ENCODE assay signal across 19 cellular contexts in genomic region chr6:68533339-68533795, GRCh38.
DNase-seq lines count a peak whose midpoint lies in the region; ATAC-seq, FAIRE-seq and TF ChIP-seq lines count a peak whose summit lies in the region.
"Had no signal": no experiment of that assay in that cellular context is flagged by ENCODE, and none has a peak within 500 bp of the region (broad histone marks: within the 10 kb centered on the region; RNA-seq: fewer than 3 reads in every experiment).

No MANE protein-coding gene starts in this region.

- intact Hi-C loops in right cardiac atrium (cut with DNase I) (no loop called here), cardiac septum (cut with DNase I) (no loop called here), kidney (cut with DNase I) (no loop called here), posterior vena cava (cut with DNase I) (no loop called here)
- intact Hi-C loops in activated T-helper 1 cell treated with anti-CD3 and anti-CD28 coated beads, Interleukin-12 subunit alpha, Interleukin-12 subunit beta, Interleukin-2, Interleukin-4 antibody, amounts not matched to agents 30 ng/mL and 10 ng/mL and 1 ng/mL, durations not matched to agents 14 hours and 24 hours and 36 hours (cut with micrococcal nuclease) = no loop called here

- H3K9ac ChIP-seq in kidney (ENCODE audit: low read length in 2 of 2) = no peak overlapping the region

- H3K4me3 Mint-ChIP-seq in activated T-helper 1 cell treated with anti-CD3 and anti-CD28 coated beads, Interleukin-12 subunit alpha, Interleukin-12 subunit beta, Interleukin-2, Interleukin-4 antibody, amounts not matched to agents 30 ng/mL and 10 ng/mL and 1 ng/mL, durations not matched to agents 14 hours and 24 hours and 36 hours = no peak overlapping the region
- H3K4me3 Mint-ChIP-seq: CD4-positive, alpha-beta memory T cell; HFFc6 had no signal

- no peaks in the 10 kb centered on the region for H3K36me3 Mint-ChIP-seq in activated T-helper 1 cell treated with anti-CD3 and anti-CD28 coated beads, Interleukin-12 subunit alpha, Interleukin-12 subunit beta, Interleukin-2, Interleukin-4 antibody, amounts not matched to agents 30 ng/mL and 10 ng/mL and 1 ng/mL, durations not matched to agents 14 hours and 24 hours and 36 hours (ENCODE audit: low read depth)
- H3K36me3 Mint-ChIP-seq: CD4-positive, alpha-beta memory T cell had no signal

- no peak for ATAC-seq in right cardiac atrium
- ATAC-seq: HCT116 had no signal

- no peak for TF ChIP-seq CTCF in kidney (IDR thresholded peaks at IDR 0.05; ENCODE audit: borderline replicate concordance, extremely low read depth, insufficient read depth)

- H3K4me1 ChIP-seq in right cardiac atrium (ENCODE audit: control insufficient read depth, insufficient read depth, low read length) (no peaks in the 10 kb centered on the region), kidney (ENCODE audit: control insufficient read depth in 1 of 2, insufficient read depth in 1 of 2, low read depth in 1 of 2, low read length in 2 of 2) (no peaks in the 10 kb centered on the region)

- DNase-seq in right cardiac atrium (peak in 2 of 3 donors; percentile 34 to 38), cardiac septum (ENCODE audit: low spot score) (no peak), kidney (peak; percentile 71), posterior vena cava (ENCODE audit: low spot score) (peak; percentile 54), UCSD-AML1 (lab: John Stamatoyannopoulos, UW; ENCODE audit: unreplicated experiment) (no peak)
- no peak for DNase-seq in activated T-helper 1 cell treated with anti-CD3 and anti-CD28 coated beads, Interleukin-12 subunit alpha, Interleukin-12 subunit beta, Interleukin-2, Interleukin-4 antibody, amounts not matched to agents 30 ng/mL and 10 ng/mL and 1 ng/mL, durations not matched to agents 14 hours and 24 hours and 36 hours (ENCODE audit: low spot score)
- DNase-seq in effector CD8-positive, alpha-beta T cell (lab: John Stamatoyannopoulos, UW) = no peak
- DNase-seq: CD4-positive, alpha-beta memory T cell; DMS153; DMS79; GDM1; GOT3; H7; HFFc6 had no signal

- no peak overlapping the region for H3K27ac ChIP-seq in right cardiac atrium (ENCODE audit: low read length)
- H3K27ac ChIP-seq in kidney (ENCODE audit: low read depth in 2 of 2, low read length in 2 of 2) = no peak overlapping the region
- H3K27ac ChIP-seq: C4-2B, HL-60 had no signal

- no peak overlapping the region for H3K27ac Mint-ChIP-seq in activated T-helper 1 cell treated with anti-CD3 and anti-CD28 coated beads, Interleukin-12 subunit alpha, Interleukin-12 subunit beta, Interleukin-2, Interleukin-4 antibody, amounts not matched to agents 30 ng/mL and 10 ng/mL and 1 ng/mL, durations not matched to agents 14 hours and 24 hours and 36 hours
- H3K27ac Mint-ChIP-seq: CD4-positive, alpha-beta memory T cell; HFFc6 had no signal

- no peaks in the 10 kb centered on the region for H3K36me3 ChIP-seq in kidney (ENCODE audit: control insufficient read depth in 1 of 2, insufficient read depth in 2 of 2, low read length in 2 of 2)

- H3K4me1 Mint-ChIP-seq in activated T-helper 1 cell treated with anti-CD3 and anti-CD28 coated beads, Interleukin-12 subunit alpha, Interleukin-12 subunit beta, Interleukin-2, Interleukin-4 antibody, amounts not matched to agents 30 ng/mL and 10 ng/mL and 1 ng/mL, durations not matched to agents 14 hours and 24 hours and 36 hours (ENCODE audit: low read depth) = no peaks in the 10 kb centered on the region
- H3K4me1 Mint-ChIP-seq: CD4-positive, alpha-beta memory T cell had no signal

- no peaks in the 10 kb centered on the region for H3K9me3 Mint-ChIP-seq in activated T-helper 1 cell treated with anti-CD3 and anti-CD28 coated beads, Interleukin-12 subunit alpha, Interleukin-12 subunit beta, Interleukin-2, Interleukin-4 antibody, amounts not matched to agents 30 ng/mL and 10 ng/mL and 1 ng/mL, durations not matched to agents 14 hours and 24 hours and 36 hours

- whole genome bisulfite sequencing in right cardiac atrium = 90% methylated on average over 21 of the region's 21 CpGs

- H3K9me3 ChIP-seq in right cardiac atrium (ENCODE audit: control insufficient read depth, low read length) (no peaks in the 10 kb centered on the region), kidney (ENCODE audit: control insufficient read depth in 1 of 2, low read length in 2 of 2) (no peaks in the 10 kb centered on the region)

- no peak for FAIRE-seq in kidney (lab: Jason Lieb, UNC)
- FAIRE-seq: GM12892, GM18507 had no signal

- H3K27me3 ChIP-seq in right cardiac atrium (ENCODE audit: control insufficient read depth, insufficient read depth) = no peaks in the 10 kb centered on the region

- H3K4me3 ChIP-seq in right cardiac atrium (ENCODE audit: low read length) (no peak overlapping the region), kidney (ENCODE audit: low read length in 2 of 2) (no peak overlapping the region)

- H3K27me3 Mint-ChIP-seq in activated T-helper 1 cell treated with anti-CD3 and anti-CD28 coated beads, Interleukin-12 subunit alpha, Interleukin-12 subunit beta, Interleukin-2, Interleukin-4 antibody, amounts not matched to agents 30 ng/mL and 10 ng/mL and 1 ng/mL, durations not matched to agents 14 hours and 24 hours and 36 hours (ENCODE audit: insufficient read depth) = no peaks in the 10 kb centered on the region
- H3K27me3 Mint-ChIP-seq: CD4-positive, alpha-beta memory T cell had no signal

Comparison
In these comparisons a context has a peak if more than half of its experiments do, and no peak if none do; other contexts are left out.
1. DNase-seq: peak in right cardiac atrium (2 of 3), kidney (single experiment) and posterior vena cava (single experiment); none in cardiac septum (single experiment), activated T-helper 1 cell treated with anti-CD3 and anti-CD28 coated beads, Interleukin-12 subunit alpha, Interleukin-12 subunit beta, Interleukin-2, Interleukin-4 antibody, amounts not matched to agents 30 ng/mL and 10 ng/mL and 1 ng/mL, durations not matched to agents 14 hours and 24 hours and 36 hours (single experiment), UCSD-AML1 (single experiment) and effector CD8-positive, alpha-beta T cell (single experiment).